In the genomic region with DNA sequence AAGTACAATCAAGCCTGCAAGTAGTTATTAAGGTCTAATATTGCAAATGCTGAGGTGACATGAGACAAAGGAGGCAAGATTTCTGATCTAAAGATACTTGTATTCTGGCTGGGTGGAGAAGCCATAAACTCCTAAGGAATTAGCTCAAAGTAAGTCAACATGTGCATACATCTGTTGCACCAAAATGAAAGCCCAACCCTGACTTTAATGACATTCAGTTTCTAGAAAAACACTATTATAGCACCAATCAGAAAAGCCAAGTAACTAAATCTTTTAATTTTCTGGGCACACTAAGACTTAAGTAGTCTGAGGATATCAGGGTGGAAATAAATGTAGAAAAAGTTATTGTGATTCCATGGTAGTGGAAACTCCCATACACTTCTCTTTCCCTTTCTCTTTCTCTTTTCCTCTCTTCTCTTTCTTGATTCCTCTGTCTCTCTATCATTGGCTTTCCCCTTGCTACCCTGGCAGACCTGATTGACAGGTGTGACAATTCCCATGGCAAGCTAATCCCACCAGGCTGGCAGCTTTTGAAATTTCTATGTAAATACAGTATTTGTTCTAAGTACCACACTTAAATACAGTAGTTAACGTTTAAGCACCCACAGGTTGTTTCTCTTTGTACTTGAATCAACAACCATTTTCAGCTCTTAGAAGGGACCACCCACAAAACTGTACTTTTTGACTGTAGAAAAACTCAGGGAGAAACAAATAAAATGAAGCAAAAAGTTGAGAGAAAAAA, we compare ENCODE assay signal across 13 cellular contexts.
"Had no signal": no experiment of that assay in that cellular context is flagged by ENCODE, and none has a peak within 500 bp of the region (broad histone marks: within the 10 kb centered on the region; RNA-seq: fewer than 3 reads in every experiment).

No MANE protein-coding gene starts in this region.

- H3K27ac ChIP-seq: adrenal gland, transverse colon had no signal

- H3K9me3 ChIP-seq: adrenal gland, transverse colon had no signal

- ATAC-seq: activated CD4-positive, CD25-positive, alpha-beta regulatory T cell treated with anti-CD3 and anti-CD28 coated beads, Interleukin-2, amount 50 U/mL, for 24 hours; left ventricle myocardium superior had no signal

- H3K9me3 Mint-ChIP-seq: nephron had no signal

- H3K4me3 Mint-ChIP-seq: nephron had no signal

- H3K36me3 ChIP-seq: adrenal gland, transverse colon had no signal

- H3K4me3 ChIP-seq: adrenal gland, transverse colon had no signal

- H3K27ac Mint-ChIP-seq: nephron had no signal

- DNase-seq: activated CD4-positive, alpha-beta T cell treated with anti-CD3 and anti-CD28 coated beads, Interleukin-2, amount 50 U/mL, for 4 hours; activated naive CD4-positive, alpha-beta T cell treated with anti-CD3 and anti-CD28 coated beads, Interleukin-2, amount 50 U/mL, for 16 hours; activated T-cell treated with anti-CD3 and anti-CD28 coated beads, Interleukin-2, amount 50 U/mL, for 1 hour; adrenal gland; foreskin melanocyte; left ventricle myocardium superior; mesenchymal stem cell; stimulated activated CD4-positive, alpha-beta T cell treated with anti-CD3 and anti-CD28 coated beads, Interleukin-12 subunit alpha, Interleukin-12 subunit beta, amount 100 ng/mL, for 4 hours; stimulated activated naive CD4-positive, alpha-beta T cell; substantia nigra; transverse colon had no signal
